ENCODE assay signal across 8 cellular contexts in genomic region chr2:11775384-11775783, GRCh38. TPM values are rescaled to one million over a fixed set of nuclear protein-coding genes. Genes with fewer than 3 reads are reported as not detected.
DNase-seq lines count a peak whose midpoint lies in the region; ATAC-seq and TF ChIP-seq lines count a peak whose summit lies in the region.

No MANE protein-coding gene starts in this region.

- TF ChIP-seq EP300 in gastroesophageal sphincter (IDR thresholded peaks at IDR 0.05): no peak

- 48 to 49% methylated on average over 4 of the region's 4 CpGs for WGBS in gastroesophageal sphincter (ENCODE audit: low coverage in 1 of 2), 2 donors

- TF ChIP-seq CTCF in gastroesophageal sphincter (IDR thresholded peaks at IDR 0.05): no peak

- no peaks in the 10 kb centered on the region for H3K9me3 ChIP-seq in gastroesophageal sphincter

- no peak for TF ChIP-seq POLR2A in gastroesophageal sphincter (IDR thresholded peaks at IDR 0.05)

- H3K4me1 ChIP-seq in gastroesophageal sphincter: peaks cover 0 to 15% (median 6%) of the 10 kb centered on the region in 3 donors

- H3K36me3 ChIP-seq in gastroesophageal sphincter: peaks cover 4 to 65% of the 10 kb centered on the region in 2 donors

- no peak overlapping the region for H3K27ac ChIP-seq in gastroesophageal sphincter

- no peak overlapping the region for H3K4me3 ChIP-seq in gastroesophageal sphincter

- no peaks in the 10 kb centered on the region for H3K27me3 ChIP-seq in gastroesophageal sphincter

- peak; percentile 67 for ATAC-seq in GM19463 (IDR thresholded peaks at IDR 0.05; ENCODE audit: unreplicated experiment)
- peak; percentile 84 for ATAC-seq in HG03442 (IDR thresholded peaks at IDR 0.05; ENCODE audit: unreplicated experiment)
- ATAC-seq in gastroesophageal sphincter: no peak

- DNase-seq in ELR (ENCODE audit: low read depth): peak; percentile 68
- DNase-seq in central memory CD4-positive, alpha-beta T cell: peak; percentile 58
- no peak for DNase-seq in occipital lobe (lab: John Stamatoyannopoulos, UW)
- no peak for DNase-seq in D341Med (ENCODE audit: low spot score)
- DNase-seq in stimulated activated CD4-positive, alpha-beta T cell treated with anti-CD3 and anti-CD28 coated beads, Interleukin-1b, Interleukin-23, amount 100 ng/mL, for 48 hours: no peak

RNA-seq across cellular contexts. Expression of gene LPIN1, which starts 29.0 kb away (rescaled TPM):
- total RNA-seq in occipital lobe (26.7 TPM), gastroesophageal sphincter (10 to 100 TPM; 47.3 to 70.1 (median 50.0) TPM)

Comparison
In these comparisons a context has a peak if more than half of its experiments do, and no peak if none do; other contexts are left out.
1. DNase-seq: peak in ELR (single experiment) and central memory CD4-positive, alpha-beta T cell (single experiment); none in occipital lobe (single experiment), D341Med (single experiment) and stimulated activated CD4-positive, alpha-beta T cell treated with anti-CD3 and anti-CD28 coated beads, Interleukin-1b, Interleukin-23, amount 100 ng/mL, for 48 hours (single experiment).